Comparison of ENCODE assay signal across 23 cellular contexts in genomic region chr12:132314035-132314434, GRCh38. TPM values are rescaled to one million over a fixed set of nuclear protein-coding genes. Genes with fewer than 3 reads are reported as not detected.
"Had no signal": no experiment of that assay in that cellular context is flagged by ENCODE, and none has a peak within 500 bp of the region (broad histone marks: within the 10 kb centered on the region; RNA-seq: fewer than 3 reads in every experiment).

No MANE protein-coding gene starts in this region.

- H3K36me3 ChIP-seq: esophagus squamous epithelium, gastrocnemius medialis, heart right ventricle, left lung, lower lobe of right lung had no signal

- H3K27ac Mint-ChIP-seq: dendritic cell treated with granulocyte-macrophage colony-stimulating factor and Interleukin-4, amounts not matched to agents 40 ng/mL and 50 ng/mL, for 4 days; effector memory CD8-positive, alpha-beta T cell; endodermal cell; mesothelial cell of epicardium had no signal

- H3K4me1 Mint-ChIP-seq: endodermal cell, mesothelial cell of epicardium had no signal

- H3K4me3 Mint-ChIP-seq: dendritic cell treated with granulocyte-macrophage colony-stimulating factor and Interleukin-4, amounts not matched to agents 40 ng/mL and 50 ng/mL, for 4 days; effector memory CD8-positive, alpha-beta T cell; endodermal cell; mesothelial cell of epicardium had no signal

- H3K27ac ChIP-seq: epithelial cell of prostate, esophagus squamous epithelium, gastrocnemius medialis, heart right ventricle, left lung, lower lobe of right lung had no signal

- H3K36me3 Mint-ChIP-seq: mesothelial cell of epicardium had no signal

- ATAC-seq: effector memory CD8-positive, alpha-beta T cell; esophagus mucosa; gastrocnemius medialis; heart right ventricle; left cardiac atrium; left lung; left ventricle myocardium superior; lower lobe of right lung; mucosa of descending colon had no signal

- DNase-seq: cortex of kidney; effector CD8-positive, alpha-beta T cell; effector memory CD8-positive, alpha-beta T cell; endodermal cell; erythroblast; esophagus squamous epithelium; foreskin fibroblast; foreskin melanocyte; gastrocnemius medialis; glutamatergic neuron; heart right ventricle; hippocampal formation; left lung; left ventricle myocardium superior; mesenchymal stem cell had no signal

- H3K4me1 ChIP-seq: esophagus squamous epithelium, gastrocnemius medialis, heart right ventricle, left lung, lower lobe of right lung had no signal

- H3K9me3 ChIP-seq: gastrocnemius medialis had no signal

- H3K4me3 ChIP-seq: esophagus squamous epithelium, gastrocnemius medialis, heart right ventricle, left lung, lower lobe of right lung, mucosa of descending colon had no signal

RNA-seq across cellular contexts. Expression of gene GALNT9, which starts 15.4 kb away (rescaled TPM):
- total RNA-seq: esophagus mucosa, esophagus squamous epithelium, gastrocnemius medialis, lower lobe of right lung, mesenteric fat pad had no signal
